In the genomic region with DNA sequence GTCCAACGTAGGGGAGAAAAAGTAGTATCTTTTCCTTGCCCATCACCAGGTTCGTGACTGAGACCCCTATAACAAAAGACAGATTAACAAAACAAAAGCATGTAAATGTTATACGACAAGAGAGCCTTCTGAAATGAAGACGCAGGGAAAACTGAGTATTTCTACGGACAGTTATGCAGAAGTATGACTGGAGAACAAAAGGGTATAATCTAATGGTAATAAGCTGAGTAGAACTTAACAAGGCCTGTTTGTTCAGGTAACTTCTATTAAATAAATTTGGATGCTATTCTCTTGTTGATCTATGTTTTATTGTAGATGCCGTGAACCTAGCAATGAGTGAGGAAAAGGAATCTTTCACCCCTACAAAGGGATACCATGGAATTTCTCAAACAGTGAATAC, we compare ENCODE assay signal across 26 cellular contexts. TPM values are rescaled to one million over a fixed set of nuclear protein-coding genes. Genes with fewer than 3 reads are reported as not detected.
"Had no signal": no experiment of that assay in that cellular context is flagged by ENCODE, and none has a peak within 500 bp of the region (broad histone marks: within the 10 kb centered on the region; RNA-seq: fewer than 3 reads in every experiment).

No MANE protein-coding gene starts in this region.

- H3K4me3 Mint-ChIP-seq: immature natural killer cell, memory B cell, mesothelial cell of epicardium, natural killer cell, neural crest cell had no signal

- H3K27me3 ChIP-seq: dorsolateral prefrontal cortex, heart left ventricle, pancreas had no signal

- DNase-seq: dorsolateral prefrontal cortex; effector CD8-positive, alpha-beta T cell; heart left ventricle; hypothalamus; immature natural killer cell; left cardiac atrium; left ventricle myocardium inferior; lower lobe of right lung; natural killer cell; nucleus accumbens; pancreas; right cardiac atrium; stimulated activated CD4-positive, alpha-beta T cell treated with anti-CD3 and anti-CD28 coated beads, Interleukin-12 subunit alpha, Interleukin-12 subunit beta, amount 100 ng/mL, for 4 hours; stimulated activated naive CD4-positive, alpha-beta T cell treated with Interleukin-2 at 50 U/mL for 16 hours had no signal

- ATAC-seq: natural killer cell had no signal

- H3K4me3 ChIP-seq: coronary artery, dorsolateral prefrontal cortex, heart left ventricle, left ventricle myocardium inferior, lower lobe of right lung, pancreas had no signal

- FAIRE-seq: frontal cortex, pancreas, small intestine had no signal

- H3K36me3 Mint-ChIP-seq: immature natural killer cell, memory B cell, mesothelial cell of epicardium, natural killer cell had no signal

- H3K4me1 ChIP-seq: lower lobe of right lung, pancreas had no signal

- H3K27ac ChIP-seq: coronary artery, dorsolateral prefrontal cortex, left ventricle myocardium inferior, lower lobe of right lung, pancreas had no signal

- H3K9me3 ChIP-seq: heart left ventricle, left ventricle myocardium inferior, lower lobe of right lung, pancreas had no signal

- H3K36me3 ChIP-seq: heart left ventricle, left ventricle myocardium inferior, lower lobe of right lung, pancreas had no signal

- H3K27ac Mint-ChIP-seq: immature natural killer cell, memory B cell, mesothelial cell of epicardium, natural killer cell, progenitor cell of endocrine pancreas had no signal

- H3K4me1 Mint-ChIP-seq: immature natural killer cell, natural killer cell had no signal

- H3K9me3 Mint-ChIP-seq: immature natural killer cell, memory B cell, mesothelial cell of epicardium, natural killer cell, neural crest cell had no signal

RNA-seq across cellular contexts. Expression of a gene that starts 3.0 kb away (rescaled TPM):
- total RNA-seq: fibroblast of lung, mesothelial cell of epicardium, myocyte, neural crest cell, progenitor cell of endocrine pancreas had no signal

RNA-seq across cellular contexts. Expression of a gene that starts 34.2 kb away (rescaled TPM):
- total RNA-seq: fibroblast of lung, myocyte, natural killer cell, neural crest cell, progenitor cell of endocrine pancreas had no signal
- polyA plus RNA-seq: immature natural killer cell had no signal

RNA-seq across cellular contexts. Expression of a gene that starts 39.0 kb away (rescaled TPM):
- total RNA-seq: myocyte, neural crest cell, progenitor cell of endocrine pancreas had no signal
- polyA plus RNA-seq: immature natural killer cell had no signal

RNA-seq across cellular contexts. Expression of a gene that starts 45.9 kb away (rescaled TPM):
- total RNA-seq: esophagus mucosa, frontal cortex, glomerular endothelial cell, left cardiac atrium, left ventricle myocardium inferior, myocyte, neural crest cell, progenitor cell of endocrine pancreas, right cardiac atrium had no signal
- polyA plus RNA-seq: immature natural killer cell, keratinocyte had no signal
